In the genomic region with DNA sequence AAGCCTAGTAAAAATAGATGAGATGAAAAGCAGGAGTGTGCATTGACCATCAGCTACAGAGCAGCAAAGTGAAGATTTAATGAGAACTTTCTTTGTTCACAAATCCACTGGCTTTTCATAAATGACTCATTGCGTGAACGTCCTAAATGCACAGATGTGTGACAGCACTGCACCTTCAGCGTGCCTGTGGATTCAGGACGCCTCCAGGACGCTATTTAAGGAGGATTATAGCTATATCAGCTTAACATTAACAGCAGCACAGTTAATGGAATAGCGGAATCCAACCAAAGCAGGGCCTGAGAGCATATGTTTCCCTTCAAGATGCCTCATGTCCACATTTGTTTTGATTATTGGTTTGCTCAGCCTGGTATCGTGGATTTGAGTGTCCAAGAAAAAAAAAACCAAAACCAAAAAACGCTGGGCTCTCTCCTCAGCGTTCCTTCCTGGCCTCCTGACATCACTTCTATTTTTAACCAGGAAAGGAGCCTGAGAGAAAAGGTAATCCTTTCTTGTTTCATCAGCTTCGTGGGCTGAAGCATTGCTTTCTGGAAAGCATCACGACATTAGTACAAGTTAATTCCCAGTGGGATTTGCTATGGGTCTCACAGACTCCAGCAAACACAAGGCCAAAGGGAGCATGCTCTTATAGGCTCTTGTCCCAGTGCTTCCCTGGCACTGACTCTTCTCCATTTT, we compare ENCODE assay signal across 22 cellular contexts.
DNase-seq lines count a peak whose midpoint lies in the region; ATAC-seq, FAIRE-seq and TF ChIP-seq lines count a peak whose summit lies in the region.
"Had no signal": no experiment of that assay in that cellular context is flagged by ENCODE, and none has a peak within 500 bp of the region (broad histone marks: within the 10 kb centered on the region; RNA-seq: fewer than 3 reads in every experiment).

No MANE protein-coding gene starts in this region.

- DNase-seq in D721Med (ENCODE audit: insufficient read length, low spot score) (no peak), SK-N-DZ (ENCODE audit: low spot score) (peak; percentile 24), smooth muscle cell (lab: John Stamatoyannopoulos, UW; ENCODE audit: unreplicated experiment) (no peak), cerebellum (ENCODE audit: low spot score) (no peak), coronary artery (ENCODE audit: low spot score) (no peak)
- no peak for DNase-seq in NK-92 treated with Interleukin-12 subunit alpha and Interleukin-12 subunit beta, amount 100 ng/mL, for 24 hours (lab: John Stamatoyannopoulos, UW)
- DNase-seq: CD8-positive, alpha-beta memory T cell; DMS 273 treated with DMSO at 0.1 percent for 48 hours; GF-D8; GOT3; MV-4-11; NCI-H1417 treated with DMSO at 0.1 percent for 48 hours; NCI-H1930; NCI-H2171 treated with DMSO at 0.1 percent for 48 hours; NCI-H446 treated with DMSO at 0.1 percent for 48 hours had no signal

- FAIRE-seq in D721Med (lab: Jason Lieb, UNC): peak; percentile 100
- FAIRE-seq: A204.1, GM12892, K562 had no signal

- H3K9me3 ChIP-seq in mesodermal cell (ENCODE audit: control insufficient read depth, low read length) (no peaks in the 10 kb centered on the region), smooth muscle cell (replicated peaks; ENCODE audit: low read depth) (no peaks in the 10 kb centered on the region)

- H3K4me1 ChIP-seq in mesodermal cell (ENCODE audit: control insufficient read depth, insufficient read depth, low read length, poor library complexity, severe bottlenecking) (peaks cover 13% of the 10 kb centered on the region), smooth muscle cell (ENCODE audit: low read depth) (peaks cover 11% of the 10 kb centered on the region)
- H3K4me1 ChIP-seq: BLaER1 had no signal

- no peaks in the 10 kb centered on the region for H4K20me1 ChIP-seq in smooth muscle cell (ENCODE audit: low read depth)
- H4K20me1 ChIP-seq: BLaER1 had no signal

- H3K27me3 ChIP-seq in smooth muscle cell (ENCODE audit: low read depth): no peaks in the 10 kb centered on the region
- H3K27me3 ChIP-seq: BLaER1 had no signal

- H3K79me2 ChIP-seq in smooth muscle cell (ENCODE audit: low read depth): no peaks in the 10 kb centered on the region

- H2AFZ ChIP-seq in smooth muscle cell (ENCODE audit: low read depth): no peak overlapping the region

- peak overlapping the region; percentile 48 for H3K27ac ChIP-seq in mesodermal cell (ENCODE audit: low read depth, low read length, severe bottlenecking)
- peak overlapping the region; percentile 76 for H3K27ac ChIP-seq in smooth muscle cell (ENCODE audit: low read depth)
- H3K27ac ChIP-seq in coronary artery: no peak overlapping the region
- H3K27ac ChIP-seq: BLaER1 had no signal

- peak overlapping the region; percentile 76 for H3K4me2 ChIP-seq in smooth muscle cell
- H3K4me2 ChIP-seq: BLaER1 had no signal

- H3K9ac ChIP-seq in smooth muscle cell (ENCODE audit: low read depth): peak overlapping the region; percentile 14
- H3K9ac ChIP-seq: BLaER1 had no signal

- H3K36me3 ChIP-seq in mesodermal cell (ENCODE audit: control insufficient read depth, insufficient read depth, low read length) (no peaks in the 10 kb centered on the region), smooth muscle cell (ENCODE audit: low read depth) (no peaks in the 10 kb centered on the region)
- H3K36me3 ChIP-seq: BLaER1 had no signal

- ATAC-seq in HG02884 (IDR thresholded peaks at IDR 0.05; ENCODE audit: unreplicated experiment): no peak
- ATAC-seq: K562, Panc1 had no signal

- H3K4me3 ChIP-seq in mesodermal cell (ENCODE audit: extremely low read depth, insufficient read depth, low read length, poor library complexity, severe bottlenecking): no peak overlapping the region
- H3K4me3 ChIP-seq in smooth muscle cell: no peak overlapping the region
- no peak overlapping the region for H3K4me3 ChIP-seq in coronary artery
- H3K4me3 ChIP-seq: BLaER1, K562 had no signal

- 87 to 91% methylated on average over 6 to 8 of the region's 11 CpGs for WGBS in mesodermal cell (ENCODE audit: insufficient coverage in 2 of 2), 2 experiments
- 6% methylated on average over 11 of the region's 11 CpGs for WGBS in smooth muscle cell (ENCODE audit: low lambda C conversion rate)

- TF ChIP-seq CTCF in D721Med (IDR thresholded peaks at IDR 0.05; ENCODE audit: insufficient read depth, missing control alignments) (no peak), smooth muscle cell (IDR thresholded peaks at IDR 0.05; ENCODE audit: borderline replicate concordance, insufficient read depth, poor library complexity, severe bottlenecking) (no peak), coronary artery (IDR thresholded peaks at IDR 0.05) (no peak)

- H3F3A ChIP-seq in smooth muscle cell (ENCODE audit: low read depth): peaks cover 9% of the 10 kb centered on the region

Comparison
In these comparisons a context has a peak if more than half of its experiments do, and no peak if none do; other contexts are left out.
1. H3K27ac ChIP-seq: peak in mesodermal cell (single experiment) and smooth muscle cell (single experiment); none in coronary artery (0 of 2).